Comparison of ENCODE assay signal across 25 cellular contexts in genomic region chr12:105281694-105282049, GRCh38. TPM values are rescaled to one million over a fixed set of nuclear protein-coding genes. Genes with fewer than 3 reads are reported as not detected.
DNase-seq lines count a peak whose midpoint lies in the region; ATAC-seq, FAIRE-seq and TF ChIP-seq lines count a peak whose summit lies in the region.
"Had no signal": no experiment of that assay in that cellular context is flagged by ENCODE, and none has a peak within 500 bp of the region (broad histone marks: within the 10 kb centered on the region; RNA-seq: fewer than 3 reads in every experiment).

No MANE protein-coding gene starts in this region.

- FAIRE-seq in islet of Langerhans (lab: Jason Lieb, UNC) = peak; percentile 98
- FAIRE-seq: D721Med, GM12892 had no signal

- H3K27me3 ChIP-seq in body of pancreas = no peaks in the 10 kb centered on the region
- H3K27me3 ChIP-seq: SJCRH30 had no signal

- H3K27ac ChIP-seq in body of pancreas = peak overlapping the region in 3 of 4 donors; percentile 21 to 67 (median 54)
- H3K27ac ChIP-seq: GM23248, SJCRH30 had no signal

- peaks cover 29% of the 10 kb centered on the region for H3K4me1 ChIP-seq in body of pancreas
- H3K4me1 ChIP-seq: SJCRH30 had no signal

- no peak overlapping the region for H3K4me3 ChIP-seq in body of pancreas
- H3K4me3 ChIP-seq: GM23248, SJCRH30 had no signal

- no peak overlapping the region for H3K4me3 Mint-ChIP-seq in activated CD4-positive, alpha-beta memory T cell treated with anti-CD3 and anti-CD28 coated beads for 36 hours
- H3K4me3 Mint-ChIP-seq in activated CD8-positive, alpha-beta memory T cell treated with anti-CD3 and anti-CD28 coated beads, Interleukin-2, amount 10 ng/mL, durations not matched to agents 7 days and 5 days = no peak overlapping the region
- H3K4me3 Mint-ChIP-seq: activated CD8-positive, alpha-beta T cell treated with anti-CD3 and anti-CD28 coated beads, Interleukin-2, amount 10 ng/mL, durations not matched to agents 7 days and 5 days; activated naive CD8-positive, alpha-beta T cell treated with anti-CD3 and anti-CD28 coated beads, Interleukin-2, amount 50 U/mL, for 24 hours; T-cell had no signal

- H3K9me3 ChIP-seq in body of pancreas = no peaks in the 10 kb centered on the region
- H3K9me3 ChIP-seq: SJCRH30 had no signal

- peaks cover 11% of the 10 kb centered on the region for H3K27me3 Mint-ChIP-seq in activated CD4-positive, alpha-beta memory T cell treated with anti-CD3 and anti-CD28 coated beads for 36 hours
- H3K27me3 Mint-ChIP-seq in activated CD8-positive, alpha-beta memory T cell treated with anti-CD3 and anti-CD28 coated beads, Interleukin-2, amount 10 ng/mL, durations not matched to agents 7 days and 5 days = peaks cover 24% of the 10 kb centered on the region

- ATAC-seq in body of pancreas = peak; percentile 30
- ATAC-seq in activated CD8-positive, alpha-beta memory T cell treated with anti-CD3 and anti-CD28 coated beads, Interleukin-2, amount 10 ng/mL, durations not matched to agents 7 days and 5 days = no peak
- ATAC-seq: activated CD4-positive, CD25-positive, alpha-beta regulatory T cell treated with anti-CD3 and anti-CD28 coated beads, Interleukin-2, amount 50 U/mL, for 24 hours; activated CD8-positive, alpha-beta T cell treated with anti-CD3 and anti-CD28 coated beads, Interleukin-2, amount 10 ng/mL, durations not matched to agents 7 days and 5 days; activated naive CD8-positive, alpha-beta T cell treated with anti-CD3 and anti-CD28 coated beads, Interleukin-2, amount 50 U/mL, for 24 hours; T-cell had no signal

- 68 to 85% methylated on average over 1 of the region's 1 CpG for WGBS in body of pancreas, 2 donors

- TF ChIP-seq POLR2A in body of pancreas (IDR thresholded peaks at IDR 0.05) = no peak

- intact Hi-C loops in body of pancreas (cut with DNase I) = no loop called here
- intact Hi-C loops in activated CD4-positive, alpha-beta memory T cell treated with anti-CD3 and anti-CD28 coated beads for 36 hours (cut with micrococcal nuclease) = no loop called here

- H3K27ac Mint-ChIP-seq in activated CD4-positive, alpha-beta memory T cell treated with anti-CD3 and anti-CD28 coated beads for 36 hours = no peak overlapping the region
- no peak overlapping the region for H3K27ac Mint-ChIP-seq in activated CD8-positive, alpha-beta memory T cell treated with anti-CD3 and anti-CD28 coated beads, Interleukin-2, amount 10 ng/mL, durations not matched to agents 7 days and 5 days
- H3K27ac Mint-ChIP-seq: activated CD8-positive, alpha-beta T cell treated with anti-CD3 and anti-CD28 coated beads, Interleukin-2, amount 10 ng/mL, durations not matched to agents 7 days and 5 days; activated naive CD8-positive, alpha-beta T cell treated with anti-CD3 and anti-CD28 coated beads, Interleukin-2, amount 50 U/mL, for 24 hours; T-cell had no signal

- peak; percentile 24 for DNase-seq in ELR (ENCODE audit: low read depth)
- DNase-seq in body of pancreas = no peak
- DNase-seq in renal cortical epithelial cell (ENCODE audit: low read depth) = peak; percentile 72
- no peak for DNase-seq in cortex of kidney (lab: John Stamatoyannopoulos, UW)
- no peak for DNase-seq in activated CD4-positive, alpha-beta memory T cell treated with anti-CD3 and anti-CD28 coated beads for 36 hours
- DNase-seq in activated CD8-positive, alpha-beta memory T cell treated with anti-CD3 and anti-CD28 coated beads, Interleukin-2, amount 10 ng/mL, durations not matched to agents 7 days and 5 days = no peak
- DNase-seq in Kasumi-1 (lab: John Stamatoyannopoulos, UW) = no peak
- DNase-seq: activated CD8-positive, alpha-beta T cell treated with anti-CD3 and anti-CD28 coated beads, Interleukin-2, amount 10 ng/mL, durations not matched to agents 7 days and 5 days; activated gamma-delta T cell; activated naive CD8-positive, alpha-beta T cell treated with anti-CD3 and anti-CD28 coated beads, Interleukin-2, amount 50 U/mL, for 24 hours; activated T-cell treated with anti-CD3 and anti-CD28 coated beads for 4 hours; cerebellar nuclear complex; erythroblast; GM23248; IMR-90; NCI-H1105 treated with DMSO at 0.1 percent for 48 hours; NCI-H2029; NCI-H2227 treated with DMSO at 0.1 percent for 48 hours; SJCRH30; stimulated activated naive CD4-positive, alpha-beta T cell; T-cell had no signal

- no peaks in the 10 kb centered on the region for H3K36me3 Mint-ChIP-seq in activated CD4-positive, alpha-beta memory T cell treated with anti-CD3 and anti-CD28 coated beads for 36 hours
- H3K36me3 Mint-ChIP-seq in activated CD8-positive, alpha-beta memory T cell treated with anti-CD3 and anti-CD28 coated beads, Interleukin-2, amount 10 ng/mL, durations not matched to agents 7 days and 5 days = peaks cover 9% of the 10 kb centered on the region
- H3K36me3 Mint-ChIP-seq: T-cell had no signal

- CTCF ChIA-PET in activated CD4-positive, alpha-beta memory T cell treated with anti-CD3 and anti-CD28 coated beads for 36 hours (lab: Charles Lee) = no interaction called here
- CTCF ChIA-PET in activated CD8-positive, alpha-beta memory T cell treated with anti-CD3 and anti-CD28 coated beads, Interleukin-2, amount 10 ng/mL, durations not matched to agents 7 days and 5 days (lab: Charles Lee) = interaction anchor here (1.1 kb wide), 1 partner anchor 102 kb away, joined by 3 read pairs; no protein-coding TSS in a partner anchor

- peaks cover 3% of the 10 kb centered on the region for H3K9me3 Mint-ChIP-seq in activated CD4-positive, alpha-beta memory T cell treated with anti-CD3 and anti-CD28 coated beads for 36 hours
- H3K9me3 Mint-ChIP-seq in activated CD8-positive, alpha-beta memory T cell treated with anti-CD3 and anti-CD28 coated beads, Interleukin-2, amount 10 ng/mL, durations not matched to agents 7 days and 5 days (ENCODE audit: low read depth) = no peaks in the 10 kb centered on the region
- H3K9me3 Mint-ChIP-seq: activated naive CD8-positive, alpha-beta T cell treated with anti-CD3 and anti-CD28 coated beads, Interleukin-2, amount 50 U/mL, for 24 hours; T-cell had no signal

- no peak for TF ChIP-seq CTCF in body of pancreas (IDR thresholded peaks at IDR 0.05)

- H3K36me3 ChIP-seq in body of pancreas (replicated peaks in 1 of 2; ENCODE audit: insufficient read depth in 1 of 2, low read depth in 2 of 2) = no peaks in the 10 kb centered on the region
- H3K36me3 ChIP-seq: SJCRH30 had no signal

- no peaks in the 10 kb centered on the region for H3K4me1 Mint-ChIP-seq in activated CD4-positive, alpha-beta memory T cell treated with anti-CD3 and anti-CD28 coated beads for 36 hours (ENCODE audit: low read depth)
- H3K4me1 Mint-ChIP-seq in activated CD8-positive, alpha-beta memory T cell treated with anti-CD3 and anti-CD28 coated beads, Interleukin-2, amount 10 ng/mL, durations not matched to agents 7 days and 5 days = peaks cover 3% of the 10 kb centered on the region
- H3K4me1 Mint-ChIP-seq: activated naive CD8-positive, alpha-beta T cell treated with anti-CD3 and anti-CD28 coated beads, Interleukin-2, amount 50 U/mL, for 24 hours; T-cell had no signal

- POLR2A ChIA-PET in activated CD4-positive, alpha-beta memory T cell treated with anti-CD3 and anti-CD28 coated beads for 36 hours (lab: Charles Lee) = no interaction called here

RNA-seq across cellular contexts. Expression of gene APPL2, which starts 45.7 kb away (rescaled TPM):
- total RNA-seq in body of pancreas (10 to 100 TPM; 32.4 to 32.6 TPM), renal cortical epithelial cell (39.9 and 111 TPM in 2 replicates)
- 10 to 100 TPM; 21.4 to 21.5 TPM for total RNA-seq in activated CD4-positive, alpha-beta memory T cell treated with anti-CD3 and anti-CD28 coated beads for 36 hours
- total RNA-seq in activated CD8-positive, alpha-beta memory T cell treated with anti-CD3 and anti-CD28 coated beads, Interleukin-2, amount 10 ng/mL, durations not matched to agents 7 days and 5 days = 10 to 100 TPM; 22.6 to 25.5 TPM

RNA-seq across cellular contexts. Expression of gene C12orf75, which starts 48.8 kb away (rescaled TPM):
- total RNA-seq in body of pancreas (10 to 100 TPM; 39.2 to 57.6 TPM), renal cortical epithelial cell (468 and 490 TPM in 2 replicates)
- total RNA-seq in activated CD4-positive, alpha-beta memory T cell treated with anti-CD3 and anti-CD28 coated beads for 36 hours = 10 to 100 TPM; 73.7 to 79.7 TPM
- 100 to 1,000 TPM; 277 to 318 TPM for total RNA-seq in activated CD8-positive, alpha-beta memory T cell treated with anti-CD3 and anti-CD28 coated beads, Interleukin-2, amount 10 ng/mL, durations not matched to agents 7 days and 5 days

Comparison
In these comparisons a context has a peak if more than half of its experiments do, and no peak if none do; other contexts are left out.
1. DNase-seq: peak in ELR (single experiment) and renal cortical epithelial cell (single experiment); none in body of pancreas (0 of 4), cortex of kidney (single experiment), activated CD4-positive, alpha-beta memory T cell treated with anti-CD3 and anti-CD28 coated beads for 36 hours (single experiment), activated CD8-positive, alpha-beta memory T cell treated with anti-CD3 and anti-CD28 coated beads, Interleukin-2, amount 10 ng/mL, durations not matched to agents 7 days and 5 days (single experiment) and Kasumi-1 (0 of 2).